Comparison of ENCODE assay signal across 8 cellular contexts in genomic region chr14:80996049-80996901, GRCh38. TPM values are rescaled to one million over a fixed set of nuclear protein-coding genes. Genes with fewer than 3 reads are reported as not detected.
DNase-seq lines count a peak whose midpoint lies in the region; ATAC-seq and TF ChIP-seq lines count a peak whose summit lies in the region.

No MANE protein-coding gene starts in this region.

- H3K27ac Mint-ChIP-seq in T-cell, result no peak overlapping the region

- CTCF ChIA-PET in T-cell (lab: Charles Lee), result interaction anchor here (0.6 to 2.3 kb wide), 26 partner anchors 9 to 468 kb away, joined by 3 to 22 read pairs (median 5); no protein-coding TSS in a partner anchor

- peak; percentile 87 for ATAC-seq in HG02642 (IDR thresholded peaks at IDR 0.05; ENCODE audit: poor library complexity, unreplicated experiment)
- ATAC-seq in T-cell (replicated peaks in 1 of 4), result peak in 3 of 4 experiments; percentile 67 to 78 (median 69)

- no peak overlapping the region for H3K4me3 Mint-ChIP-seq in T-cell

- H3K9me3 Mint-ChIP-seq in T-cell, result no peaks in the 10 kb centered on the region

- TF ChIP-seq CTCF in GM12872 (IDR thresholded peaks at IDR 0.05; ENCODE audit: insufficient read depth, low read depth, low read length), result peak; percentile 69
- TF ChIP-seq CTCF in epithelial cell of esophagus (IDR thresholded peaks at IDR 0.05; ENCODE audit: insufficient read depth, low read depth, low read length, missing control alignments), result peak; percentile 81

- H3K4me3 ChIP-seq in epithelial cell of esophagus (ENCODE audit: low read length), result no peak overlapping the region

- H3K4me1 Mint-ChIP-seq in T-cell, result peaks cover 0 to 7% (median 5%) of the 10 kb centered on the region in 3 donors

- peak; percentile 88 for DNase-seq in AG08395 (ENCODE audit: low spot score)
- peak; percentile 18 for DNase-seq in NCI-H146 (lab: John Stamatoyannopoulos, UW)
- peak in 12 of 34 experiments; percentile 4 to 38 (median 14) for DNase-seq in T-cell
- DNase-seq in epithelial cell of esophagus (ENCODE audit: low read depth), result peak; percentile 90
- peak; percentile 79 for DNase-seq in myocyte (ENCODE audit: low read depth)
- DNase-seq in GM19240 (ENCODE audit: insufficient read length, low spot score), result no peak

- H3K36me3 Mint-ChIP-seq in T-cell, result no peaks in the 10 kb centered on the region

- POLR2A ChIA-PET in T-cell (lab: Charles Lee), result interaction anchor here in 1 of 2 donors (0.6 kb wide), 1 partner anchor 71 kb away, joined by 3 read pairs; no protein-coding TSS in a partner anchor

- H3K27me3 Mint-ChIP-seq in T-cell, result peaks cover 11 to 19% of the 10 kb centered on the region in 2 donors

RNA-seq across cellular contexts. Expression of gene TSHR, which starts 40.9 kb away (rescaled TPM):
- 1 to 10 TPM in 2 of 5 donors, under 1 TPM in 3; 0.25 to 1.7 (median 0.86) TPM for total RNA-seq in T-cell
- total RNA-seq in myocyte, result not detected in 2 replicates
- 0.09 TPM for polyA plus RNA-seq in myocyte (2012)

RNA-seq across cellular contexts. Expression of gene CEP128, which starts 54.7 kb away (rescaled TPM):
- total RNA-seq in T-cell, result 10 to 100 TPM; 12.6 to 24.8 (median 15.2) TPM
- 2.4 and 2.5 TPM in 2 replicates for total RNA-seq in myocyte
- 0.59 TPM for polyA plus RNA-seq in myocyte (2012)
